9 cellular contexts compared by ENCODE assay signal in the genomic region with DNA sequence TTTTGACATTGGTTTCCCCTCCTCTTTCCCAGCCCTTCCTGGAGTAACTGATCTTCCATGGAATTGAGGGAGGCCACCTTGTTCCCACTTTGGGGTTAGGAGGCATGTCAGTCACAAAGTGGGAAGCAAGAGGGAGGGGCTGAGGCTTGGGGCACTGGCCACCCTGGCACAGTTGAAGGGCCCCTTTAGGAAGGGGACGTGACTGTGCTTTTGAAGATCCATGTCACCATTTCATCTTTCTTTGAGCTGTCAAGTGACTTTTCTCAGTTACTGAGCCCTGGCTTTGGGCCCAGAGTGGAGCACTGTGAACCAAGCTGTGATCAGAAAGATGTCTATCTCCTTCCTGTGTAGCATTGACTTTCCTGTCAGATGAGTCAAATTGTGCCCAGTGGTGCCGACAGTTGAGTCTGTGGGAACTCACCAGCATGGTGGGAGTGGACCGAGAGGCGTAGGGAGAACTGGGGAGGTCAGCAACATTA. TPM values are rescaled to one million over a fixed set of nuclear protein-coding genes. Genes with fewer than 3 reads are reported as not detected.
DNase-seq lines count a peak whose midpoint lies in the region; ATAC-seq and TF ChIP-seq lines count a peak whose summit lies in the region.
"Had no signal": no experiment of that assay in that cellular context is flagged by ENCODE, and none has a peak within 500 bp of the region (broad histone marks: within the 10 kb centered on the region; RNA-seq: fewer than 3 reads in every experiment).

No MANE protein-coding gene starts in this region.

- TF ChIP-seq CTCF in HFFc6 (IDR thresholded peaks at IDR 0.05) (no peak), esophagus squamous epithelium (IDR thresholded peaks at IDR 0.05) (no peak)
- no peak for TF ChIP-seq CTCF in activated CD8-positive, alpha-beta T cell treated with anti-CD3 and anti-CD28 coated beads for 36 hours (IDR thresholded peaks at IDR 0.05)

- H3K36me3 Mint-ChIP-seq in HFFc6 (ENCODE audit: low read depth): no peaks in the 10 kb centered on the region
- H3K36me3 Mint-ChIP-seq in activated CD8-positive, alpha-beta T cell treated with anti-CD3 and anti-CD28 coated beads for 36 hours (ENCODE audit: low read depth): no peaks in the 10 kb centered on the region

- peaks cover 24% of the 10 kb centered on the region for H3K4me1 Mint-ChIP-seq in HFFc6 (ENCODE audit: low read depth)
- peaks cover 43% of the 10 kb centered on the region for H3K4me1 Mint-ChIP-seq in activated CD8-positive, alpha-beta T cell treated with anti-CD3 and anti-CD28 coated beads for 36 hours (ENCODE audit: low read depth)

- no peak overlapping the region for H3K4me3 ChIP-seq in esophagus squamous epithelium

- no peaks in the 10 kb centered on the region for H3K9me3 ChIP-seq in esophagus squamous epithelium

- H3K9me3 Mint-ChIP-seq in HFFc6: no peaks in the 10 kb centered on the region
- no peaks in the 10 kb centered on the region for H3K9me3 Mint-ChIP-seq in activated CD8-positive, alpha-beta T cell treated with anti-CD3 and anti-CD28 coated beads for 36 hours

- DNase-seq in HFFc6 (no peak), esophagus squamous epithelium (lab: John Stamatoyannopoulos, UW) (no peak), posterior cingulate gyrus (no peak), COR-L47 (lab: John Stamatoyannopoulos, UW) (no peak), HuH-7.5 (ENCODE audit: low spot score) (no peak)
- peak; percentile 78 for DNase-seq in activated CD8-positive, alpha-beta T cell treated with anti-CD3 and anti-CD28 coated beads for 36 hours
- peak; percentile 45 to 62 for DNase-seq in stimulated activated CD4-positive, alpha-beta T cell treated with anti-CD3 and anti-CD28 coated beads, Interleukin-4, amount 100 ng/mL, for 4 hours

- H3K27me3 Mint-ChIP-seq in HFFc6 (ENCODE audit: insufficient read depth): peaks cover 7% of the 10 kb centered on the region; the same call in 1 of the 2 replicates
- H3K27me3 Mint-ChIP-seq in activated CD8-positive, alpha-beta T cell treated with anti-CD3 and anti-CD28 coated beads for 36 hours: no peaks in the 10 kb centered on the region

- TF ChIP-seq POLR2A in esophagus squamous epithelium (IDR thresholded peaks at IDR 0.05): no peak

- peak overlapping the region; percentile 41; the same call in 1 of the 2 replicates for H3K4me3 Mint-ChIP-seq in HFFc6
- H3K4me3 Mint-ChIP-seq in activated CD8-positive, alpha-beta T cell treated with anti-CD3 and anti-CD28 coated beads for 36 hours: no peak overlapping the region

- intact Hi-C loops in activated CD8-positive, alpha-beta T cell treated with anti-CD3 and anti-CD28 coated beads for 36 hours (cut with micrococcal nuclease): no loop called here
- intact Hi-C loops in esophagus squamous epithelium (cut with DNase I): no loop called here
- intact Hi-C loops in posterior cingulate gyrus (cut with DNase I): loop anchor here (10.0 kb wide), 1 partner anchor 59 kb away; a partner anchor contains a TSS

- peak overlapping the region; percentile 55 to 85 (median 62) for H3K27ac ChIP-seq in esophagus squamous epithelium
- H3K27ac ChIP-seq: HL-60 had no signal

- no peaks in the 10 kb centered on the region for H3K27me3 ChIP-seq in esophagus squamous epithelium

- peak; percentile 93 for ATAC-seq in activated CD8-positive, alpha-beta T cell treated with anti-CD3 and anti-CD28 coated beads for 36 hours
- ATAC-seq in HG02938 (IDR thresholded peaks at IDR 0.05; ENCODE audit: unreplicated experiment): no peak

- peaks cover 0 to 41% (median 2%) of the 10 kb centered on the region in 3 donors for H3K36me3 ChIP-seq in esophagus squamous epithelium

- CTCF ChIA-PET in activated CD8-positive, alpha-beta T cell treated with anti-CD3 and anti-CD28 coated beads for 36 hours (lab: Charles Lee): interaction anchor here (0.7 to 2.1 kb wide), 10 partner anchors 9 to 138 kb away, joined by 3 to 8 read pairs (median 4); no protein-coding TSS in a partner anchor

- H3K27ac Mint-ChIP-seq in HFFc6: peak overlapping the region; percentile 96
- H3K27ac Mint-ChIP-seq in activated CD8-positive, alpha-beta T cell treated with anti-CD3 and anti-CD28 coated beads for 36 hours: peak overlapping the region; percentile 51

- WGBS in esophagus squamous epithelium, 2 donors: 40 to 49% methylated on average over 3 to 4 of the region's 4 CpGs

- POLR2A ChIA-PET in activated CD8-positive, alpha-beta T cell treated with anti-CD3 and anti-CD28 coated beads for 36 hours (lab: Charles Lee): interaction anchor here (0.6 to 1.5 kb wide), 2 partner anchors 9 to 370 kb away, joined by 3 read pairs; no protein-coding TSS in a partner anchor

- peaks cover 13 to 48% (median 18%) of the 10 kb centered on the region in 3 donors for H3K4me1 ChIP-seq in esophagus squamous epithelium

RNA-seq across cellular contexts. Expression of a gene that starts 38.5 kb away (rescaled TPM):
- not detected for total RNA-seq in HFFc6 (2021; fragmentation: NEBNext Ultra II Directional; extraction: Animal tissue kit (Norgen Biotek cat#: 25700))
- total RNA-seq in activated CD8-positive, alpha-beta T cell treated with anti-CD3 and anti-CD28 coated beads for 36 hours: not detected
- 1 to 10 TPM in 1 of 4 donors, under 1 TPM in 1, not detected in 2; 0.26 to 2.7 TPM for total RNA-seq in esophagus squamous epithelium

RNA-seq across cellular contexts. Expression of a gene that starts 38.7 kb away (rescaled TPM):
- total RNA-seq in HFFc6 (2021; fragmentation: NEBNext Ultra II Directional; extraction: Animal tissue kit (Norgen Biotek cat#: 25700)): not detected
- total RNA-seq in activated CD8-positive, alpha-beta T cell treated with anti-CD3 and anti-CD28 coated beads for 36 hours: not detected
- 10 to 100 TPM in 1 of 4 donors, 1 to 10 TPM in 1, under 1 TPM in 2; 0.19 to 13.4 (median 4.1) TPM for total RNA-seq in esophagus squamous epithelium

RNA-seq across cellular contexts. Expression of a gene that starts 58.4 kb away (rescaled TPM):
- total RNA-seq in HFFc6 (2021; fragmentation: NEBNext Ultra II Directional; extraction: Animal tissue kit (Norgen Biotek cat#: 25700)): 1 to 10 TPM; 2.0 to 3.9 (median 2.3) TPM
- 1 to 10 TPM; 2.2 to 2.5 TPM for total RNA-seq in activated CD8-positive, alpha-beta T cell treated with anti-CD3 and anti-CD28 coated beads for 36 hours
- total RNA-seq in esophagus squamous epithelium: 10 to 100 TPM in 1 of 4 donors, 1 to 10 TPM in 3; 6.4 to 47.7 (median 8.1) TPM

Comparison
In these comparisons a context has a peak if more than half of its experiments do, and no peak if none do; other contexts are left out.
1. DNase-seq: peak in activated CD8-positive, alpha-beta T cell treated with anti-CD3 and anti-CD28 coated beads for 36 hours (single experiment) and stimulated activated CD4-positive, alpha-beta T cell treated with anti-CD3 and anti-CD28 coated beads, Interleukin-4, amount 100 ng/mL, for 4 hours (2 of 2); none in HFFc6 (single experiment), esophagus squamous epithelium (single experiment), posterior cingulate gyrus (0 of 10), COR-L47 (single experiment) and HuH-7.5 (single experiment).